22 cellular contexts compared by ENCODE assay signal in genomic region chr2:178309541-178309940, GRCh38.
DNase-seq lines count a peak whose midpoint lies in the region; ATAC-seq and TF ChIP-seq lines count a peak whose summit lies in the region.
"Had no signal": no experiment of that assay in that cellular context is flagged by ENCODE, and none has a peak within 500 bp of the region (broad histone marks: within the 10 kb centered on the region; RNA-seq: fewer than 3 reads in every experiment).

No MANE protein-coding gene starts in this region.

- no peak overlapping the region for H3K56ac ChIP-seq in IMR-90 (ENCODE audit: extremely low read depth, insufficient read depth, low read length)

- DNase-seq in IMR-90 = peak; percentile 30
- peak; percentile 19 for DNase-seq in amniotic epithelial cell (ENCODE audit: low read depth)
- peak; percentile 33 to 84 for DNase-seq in trophoblast cell
- no peak for DNase-seq in AG20443 (ENCODE audit: low spot score)
- no peak for DNase-seq in posterior vena cava (ENCODE audit: low spot score)
- DNase-seq: C1 segment of cervical spinal cord; Caco-2; CD4-positive, alpha-beta memory T cell; GF-D8; H7; KBM-7; MM.1S; NCI-H2029; NCI-H446 treated with DMSO at 0.1 percent for 48 hours; NCI-H526; SIG-M5 had no signal

- WGBS in IMR-90 (ENCODE audit: extremely low coverage in 2 of 2, insufficient read length in 1 of 2), 2 experiments = no CpG with 5 or more reads among the region's 2 CpGs
- no CpG with 5 or more reads among the region's 2 CpGs for WGBS in trophoblast cell (ENCODE audit: extremely low coverage, insufficient coverage, insufficient read length)

- no peak overlapping the region for H3K4me3 ChIP-seq in IMR-90 (ENCODE audit: insufficient read depth, low read depth, low read length)
- no peak overlapping the region for H3K4me3 ChIP-seq in trophoblast cell (ENCODE audit: low read depth, low read length)
- H3K4me3 ChIP-seq: A549, SK-N-MC had no signal

- H4K5ac ChIP-seq in IMR-90 (ENCODE audit: low read depth, low read length) = no peak overlapping the region

- intact Hi-C loops in IMR-90 (cut with micrococcal nuclease) = no loop called here
- intact Hi-C loops in posterior vena cava (cut with DNase I) = no loop called here

- H2AFZ ChIP-seq in IMR-90 (replicated peaks; ENCODE audit: low read length, poor library complexity) (no peak overlapping the region), trophoblast cell (ENCODE audit: insufficient read depth, low read length, poor library complexity) (no peak overlapping the region)

- H2BK120ac ChIP-seq in IMR-90 (ENCODE audit: low read depth, low read length) = no peak overlapping the region
- no peak overlapping the region for H2BK120ac ChIP-seq in trophoblast cell (ENCODE audit: insufficient read depth, low read length, poor library complexity)

- H2AK9ac ChIP-seq in IMR-90 (replicated peaks; ENCODE audit: low read depth, low read length, poor library complexity) = no peak overlapping the region

- H4K91ac ChIP-seq in IMR-90 (ENCODE audit: insufficient read depth, low read depth, low read length) (no peak overlapping the region), trophoblast cell (ENCODE audit: low read depth, low read length) (no peak overlapping the region)

- no peak overlapping the region for H3K4ac ChIP-seq in IMR-90 (ENCODE audit: low read depth, low read length)
- no peak overlapping the region for H3K4ac ChIP-seq in trophoblast cell (ENCODE audit: low read depth, low read length)

- CTCF ChIA-PET in IMR-90 (lab: Yijun Ruan, JAX) = interaction anchor here (1.1 kb wide), 1 partner anchor 105 kb away, joined by 3 read pairs; no protein-coding TSS in a partner anchor

- H2BK5ac ChIP-seq in IMR-90 (ENCODE audit: low read depth, low read length, poor library complexity, severe bottlenecking) (no peak overlapping the region), trophoblast cell (ENCODE audit: low read depth, low read length, poor library complexity) (no peak overlapping the region)

- TF ChIP-seq CTCF in IMR-90 (conservative IDR thresholded peaks at IDR 0.05; ENCODE audit: low read depth, low read length) = no peak

- H4K12ac ChIP-seq in trophoblast cell (ENCODE audit: low read depth, low read length) = no peak overlapping the region

- no peak overlapping the region for H3K27ac ChIP-seq in IMR-90 (ENCODE audit: insufficient read depth, low read length)
- no peak overlapping the region for H3K27ac ChIP-seq in trophoblast cell (ENCODE audit: low read depth, low read length)
- H3K27ac ChIP-seq: A549, SK-N-MC had no signal

- H3K9ac ChIP-seq in IMR-90 (ENCODE audit: low read depth, low read length) (no peak overlapping the region), trophoblast cell (ENCODE audit: low read length) (no peak overlapping the region)

- H2BK15ac ChIP-seq in IMR-90 (ENCODE audit: low read depth, low read length) = no peak overlapping the region

- H3K9me3 ChIP-seq in IMR-90 (ENCODE audit: control insufficient read depth, insufficient read depth, low read length) (no peaks in the 10 kb centered on the region), trophoblast cell (ENCODE audit: insufficient read depth, low read depth, low read length) (no peaks in the 10 kb centered on the region)
- H3K9me3 ChIP-seq: A549, Caco-2 had no signal

- peaks cover 3% of the 10 kb centered on the region; the same call in 1 of the 2 replicates for H3K9me1 ChIP-seq in IMR-90 (ENCODE audit: insufficient read depth, low read length)

- H3K79me1 ChIP-seq in IMR-90 (ENCODE audit: low read depth in 1 of 2, low read length in 2 of 2) = no peaks in the 10 kb centered on the region
- no peaks in the 10 kb centered on the region for H3K79me1 ChIP-seq in trophoblast cell (ENCODE audit: low read length)

- H2BK12ac ChIP-seq in trophoblast cell (ENCODE audit: low read length) = no peak overlapping the region

- TF ChIP-seq RAD21 in IMR-90 (IDR thresholded peaks at IDR 0.05; ENCODE audit: low read length) = no peak

- H3K4me2 ChIP-seq in IMR-90 (ENCODE audit: low read depth, low read length) (no peak overlapping the region), trophoblast cell (ENCODE audit: low read length) (no peak overlapping the region)
- H3K4me2 ChIP-seq: A549 had no signal

- H2BK20ac ChIP-seq in IMR-90 (ENCODE audit: low read depth, low read length) = no peak overlapping the region

- in situ Hi-C loops in IMR-90 (cut with MboI; ENCODE audit: low sequenced_read_pairs) = no loop called here

- H3K18ac ChIP-seq in IMR-90 (ENCODE audit: low read depth, low read length) (no peak overlapping the region), trophoblast cell (ENCODE audit: low read length) (no peak overlapping the region)

- H2AK5ac ChIP-seq in IMR-90 (ENCODE audit: low read depth, low read length) = no peak overlapping the region
- H2AK5ac ChIP-seq in trophoblast cell (ENCODE audit: low read length) = no peak overlapping the region

- H3K79me2 ChIP-seq in trophoblast cell (ENCODE audit: control insufficient read depth, insufficient read depth, low read length, poor library complexity) = no peaks in the 10 kb centered on the region

- H3K4me1 ChIP-seq in IMR-90 (ENCODE audit: control insufficient read depth, insufficient read depth, low read length) (no peaks in the 10 kb centered on the region), trophoblast cell (ENCODE audit: control insufficient read depth in 1 of 2, insufficient read depth in 2 of 2, low read length in 2 of 2) (no peaks in the 10 kb centered on the region)
- H3K4me1 ChIP-seq: A549, Caco-2 had no signal

- no TSS peak for BruUV-seq in IMR-90 (replicated peaks; lab: Mats Ljungman, UMichigan)

- H3K27me3 ChIP-seq in IMR-90 (ENCODE audit: control insufficient read depth, insufficient read depth, low read length) (no peaks in the 10 kb centered on the region), trophoblast cell (ENCODE audit: insufficient read depth, low read length) (no peaks in the 10 kb centered on the region)

- TF ChIP-seq POLR2A in IMR-90 (IDR thresholded peaks at IDR 0.05; ENCODE audit: low read depth, low read length) = no peak

- H4K8ac ChIP-seq in IMR-90 (ENCODE audit: low read depth in 2 of 2, low read length in 2 of 2) = no peak overlapping the region
- H4K8ac ChIP-seq in trophoblast cell (ENCODE audit: low read depth, low read length) = no peak overlapping the region

- H4K20me1 ChIP-seq in IMR-90 (ENCODE audit: insufficient read depth, low read length) = no peaks in the 10 kb centered on the region

- ATAC-seq in IMR-90 (ENCODE audit: low read depth) = peak; percentile 46; the same call in 1 of the 2 replicates
- peak; percentile 69 for ATAC-seq in esophagus mucosa
- ATAC-seq in HG03095 (IDR thresholded peaks at IDR 0.05; ENCODE audit: unreplicated experiment) = no peak
- no peak for ATAC-seq in GM18858 (IDR thresholded peaks at IDR 0.05; ENCODE audit: unreplicated experiment)
- ATAC-seq: A549, Panc1 had no signal

- H3K23ac ChIP-seq in IMR-90 (ENCODE audit: low read depth, low read length) = no peak overlapping the region
- H3K23ac ChIP-seq in trophoblast cell (ENCODE audit: low read length) = no peak overlapping the region

- dilution Hi-C loops in IMR-90 (cut with HindIII; ENCODE audit: low sequenced_read_pairs, unreplicated experiment) = no loop called here

- POLR2A ChIA-PET in IMR-90 (lab: Charles Lee; ENCODE audit: unreplicated experiment) = no interaction called here

- H3K36me3 ChIP-seq in IMR-90 (ENCODE audit: control insufficient read depth, insufficient read depth, low read length) (no peaks in the 10 kb centered on the region), trophoblast cell (ENCODE audit: control insufficient read depth in 1 of 2, insufficient read depth in 2 of 2, low read length in 2 of 2) (no peaks in the 10 kb centered on the region)

- H3K14ac ChIP-seq in IMR-90 (replicated peaks; ENCODE audit: low read depth, low read length) = no peak overlapping the region
- H3K14ac ChIP-seq in trophoblast cell (ENCODE audit: low read length) = no peak overlapping the region

TF ChIP-seq in IMR-90, 13 proteins besides CTCF, POLR2A, EP300 and RAD21:
- TF ChIP-seq FOS (IDR thresholded peaks at IDR 0.05; ENCODE audit: low read depth, low read length) (0 out of 2 replicates have a peak, but pooled peaks have one; percentile 8), USF2 (IDR thresholded peaks at IDR 0.05; ENCODE audit: low read depth, low read length) (no peak)

Comparison
In these comparisons a context has a peak if more than half of its experiments do, and no peak if none do; other contexts are left out.
1. ATAC-seq: peak in IMR-90 (single experiment) and esophagus mucosa (single experiment); none in HG03095 (single experiment) and GM18858 (single experiment).
2. DNase-seq: peak in IMR-90 (single experiment), amniotic epithelial cell (single experiment) and trophoblast cell (2 of 2); none in AG20443 (single experiment) and posterior vena cava (single experiment).